Comparison of ENCODE assay signal across 1 cellular context in the genomic region with DNA sequence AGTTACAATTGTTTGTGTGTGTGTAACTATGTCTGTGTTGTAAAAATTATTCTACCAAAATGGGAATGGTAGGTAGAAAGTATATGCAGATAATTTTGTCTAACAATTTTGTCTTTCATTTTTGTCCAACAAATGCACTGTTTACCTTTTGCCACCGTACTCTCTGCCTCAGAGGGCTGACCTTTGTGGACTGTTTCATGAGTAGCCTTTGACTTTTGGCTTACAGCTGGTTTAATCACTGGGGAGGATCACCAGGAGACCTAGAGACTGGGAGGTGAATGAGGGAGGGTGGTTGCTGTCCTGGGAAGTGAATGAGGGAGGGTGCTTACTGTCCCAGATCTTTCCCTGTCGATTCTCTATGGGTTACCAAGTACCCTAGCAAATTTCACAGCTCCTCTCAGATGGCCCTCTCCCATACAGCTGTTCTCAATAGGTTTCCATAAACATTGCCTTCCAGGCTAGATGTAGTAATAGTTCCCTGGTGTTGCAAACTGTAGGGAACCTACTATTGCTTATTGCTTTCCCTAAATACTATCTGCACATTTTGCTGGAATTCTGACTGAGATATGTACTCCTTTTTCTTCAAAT.
TF ChIP-seq lines count a peak whose summit lies in the region.

No MANE protein-coding gene starts in this region.

TF ChIP-seq in GM12878, 131 proteins besides CTCF, POLR2A, EP300 and RAD21:
- TF ChIP-seq NBN (IDR thresholded peaks at IDR 0.05), result no peak
- TF ChIP-seq KDM1A (IDR thresholded peaks at IDR 0.05; ENCODE audit: borderline replicate concordance), result no peak
- TF ChIP-seq ASH2L (IDR thresholded peaks at IDR 0.05; ENCODE audit: borderline replicate concordance, low read depth), result no peak
- no peak for TF ChIP-seq JUND (IDR thresholded peaks at IDR 0.05; ENCODE audit: low read depth, low read length)
- no peak for TF ChIP-seq RAD51 (IDR thresholded peaks at IDR 0.05)
- TF ChIP-seq SMAD1 (IDR thresholded peaks at IDR 0.05; ENCODE audit: low read depth, partially characterized antibody), result no peak
- TF ChIP-seq, protein P1, sequence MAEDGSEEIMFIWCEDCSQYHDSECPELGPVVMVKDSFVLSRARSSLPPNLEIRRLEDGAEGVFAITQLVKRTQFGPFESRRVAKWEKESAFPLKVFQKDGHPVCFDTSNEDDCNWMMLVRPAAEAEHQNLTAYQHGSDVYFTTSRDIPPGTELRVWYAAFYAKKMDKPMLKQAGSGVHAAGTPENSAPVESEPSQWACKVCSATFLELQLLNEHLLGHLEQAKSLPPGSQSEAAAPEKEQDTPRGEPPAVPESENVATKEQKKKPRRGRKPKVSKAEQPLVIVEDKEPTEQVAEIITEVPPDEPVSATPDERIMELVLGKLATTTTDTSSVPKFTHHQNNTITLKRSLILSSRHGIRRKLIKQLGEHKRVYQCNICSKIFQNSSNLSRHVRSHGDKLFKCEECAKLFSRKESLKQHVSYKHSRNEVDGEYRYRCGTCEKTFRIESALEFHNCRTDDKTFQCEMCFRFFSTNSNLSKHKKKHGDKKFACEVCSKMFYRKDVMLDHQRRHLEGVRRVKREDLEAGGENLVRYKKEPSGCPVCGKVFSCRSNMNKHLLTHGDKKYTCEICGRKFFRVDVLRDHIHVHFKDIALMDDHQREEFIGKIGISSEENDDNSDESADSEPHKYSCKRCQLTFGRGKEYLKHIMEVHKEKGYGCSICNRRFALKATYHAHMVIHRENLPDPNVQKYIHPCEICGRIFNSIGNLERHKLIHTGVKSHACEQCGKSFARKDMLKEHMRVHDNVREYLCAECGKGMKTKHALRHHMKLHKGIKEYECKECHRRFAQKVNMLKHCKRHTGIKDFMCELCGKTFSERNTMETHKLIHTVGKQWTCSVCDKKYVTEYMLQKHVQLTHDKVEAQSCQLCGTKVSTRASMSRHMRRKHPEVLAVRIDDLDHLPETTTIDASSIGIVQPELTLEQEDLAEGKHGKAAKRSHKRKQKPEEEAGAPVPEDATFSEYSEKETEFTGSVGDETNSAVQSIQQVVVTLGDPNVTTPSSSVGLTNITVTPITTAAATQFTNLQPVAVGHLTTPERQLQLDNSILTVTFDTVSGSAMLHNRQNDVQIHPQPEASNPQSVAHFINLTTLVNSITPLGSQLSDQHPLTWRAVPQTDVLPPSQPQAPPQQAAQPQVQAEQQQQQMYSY (CRISPR knock-in tag; IDR thresholded peaks at IDR 0.05), result no peak
- no peak for TF ChIP-seq YY1 (IDR thresholded peaks at IDR 0.05; ENCODE audit: low read depth, low read length)
- no peak for TF ChIP-seq NR2C2 (IDR thresholded peaks at IDR 0.05; ENCODE audit: borderline replicate concordance, control insufficient read depth, insufficient read length, low read depth)
- no peak for TF ChIP-seq NFIC (IDR thresholded peaks at IDR 0.05; ENCODE audit: low read depth, low read length)
